1 cellular context compared by ENCODE assay signal in the genomic region with DNA sequence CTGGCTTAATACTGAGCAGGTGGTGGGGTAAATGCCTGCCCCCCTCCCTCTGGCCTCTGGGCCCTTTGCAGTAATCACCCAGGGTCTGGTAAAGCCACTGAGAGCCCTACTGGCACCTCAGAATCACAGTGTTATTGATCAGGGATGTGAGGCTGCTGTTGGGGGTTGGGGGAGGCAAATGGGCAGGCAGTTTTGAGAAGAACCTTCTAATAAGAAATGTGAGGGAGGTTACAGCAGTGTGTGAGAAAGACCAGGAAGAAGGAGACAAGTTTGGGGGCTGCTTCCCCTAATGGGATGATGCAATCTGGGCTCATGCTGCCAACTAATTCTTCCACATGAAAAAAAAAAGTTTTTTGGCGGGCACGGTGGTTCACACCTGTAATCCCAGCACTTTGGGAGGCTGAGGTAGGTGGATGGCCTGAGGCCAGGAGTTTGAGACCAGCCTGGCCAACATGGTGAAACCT.
TF ChIP-seq lines count a peak whose summit lies in the region.

No MANE protein-coding gene starts in this region.

TF ChIP-seq in K562, 482 proteins besides CTCF, POLR2A, EP300 and RAD21:
- TF ChIP-seq, protein P1, sequence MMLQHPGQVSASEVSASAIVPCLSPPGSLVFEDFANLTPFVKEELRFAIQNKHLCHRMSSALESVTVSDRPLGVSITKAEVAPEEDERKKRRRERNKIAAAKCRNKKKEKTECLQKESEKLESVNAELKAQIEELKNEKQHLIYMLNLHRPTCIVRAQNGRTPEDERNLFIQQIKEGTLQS (IDR thresholded peaks at IDR 0.05) = peak; percentile 68
- TF ChIP-seq, protein P1 (CRISPR knock-in tag; conservative IDR thresholded peaks at IDR 0.05) = no peak
- TF ChIP-seq CEBPB (tag; IDR thresholded peaks at IDR 0.05) (0 out of 2 replicates have a peak, but pooled peaks have one; percentile 9), CEBPG (CRISPR knock-in tag; IDR thresholded peaks at IDR 0.05) (peak; percentile 16; the same call in 1 of the 2 replicates), CEBPG (tag; conservative IDR thresholded peaks at IDR 0.05 in 1 of 2, IDR thresholded peaks at IDR 0.05 in 1 of 2) (peak; percentile 21 to 55; a peak in 2 of 4 replicates), ZNF76 (CRISPR knock-in tag; IDR thresholded peaks at IDR 0.05; ENCODE audit: borderline replicate concordance) (no peak), PML (IDR thresholded peaks at IDR 0.05; ENCODE audit: low read length) (peak; percentile 25; the same call in 1 of the 2 replicates), POLR2AphosphoS5 (IDR thresholded peaks at IDR 0.05; ENCODE audit: control insufficient read depth, insufficient read depth, low read depth, low read length) (0 out of 2 replicates have a peak, but pooled peaks have one; percentile 7), POLR2B (IDR thresholded peaks at IDR 0.05; ENCODE audit: low read depth, partially characterized antibody) (peak; percentile 30), SUPT5H (IDR thresholded peaks at IDR 0.05) (peak; percentile 39; the same call in 1 of the 2 replicates), POLR2AphosphoS2 (IDR thresholded peaks at IDR 0.05; ENCODE audit: low read length) (0 out of 2 replicates have a peak, but pooled peaks have one; percentile 40), IFI16 (CRISPR knock-in tag; IDR thresholded peaks at IDR 0.05) (no peak)
